24 cellular contexts compared by ENCODE assay signal in genomic region chr12:3044141-3044630, GRCh38. TPM values are rescaled to one million over a fixed set of nuclear protein-coding genes. Genes with fewer than 3 reads are reported as not detected.
DNase-seq lines count a peak whose midpoint lies in the region; ATAC-seq and TF ChIP-seq lines count a peak whose summit lies in the region.
"Had no signal": no experiment of that assay in that cellular context is flagged by ENCODE, and none has a peak within 500 bp of the region (broad histone marks: within the 10 kb centered on the region; RNA-seq: fewer than 3 reads in every experiment).

No MANE protein-coding gene starts in this region.

- H3K4me3 ChIP-seq in RWPE2 (ENCODE audit: severe bottlenecking) = no peak overlapping the region
- H3K4me3 ChIP-seq in neural progenitor cell = no peak overlapping the region
- no peak overlapping the region for H3K4me3 ChIP-seq in gastrocnemius medialis
- H3K4me3 ChIP-seq: GM23338 had no signal

- H3K9me3 ChIP-seq in RWPE2 (ENCODE audit: severe bottlenecking) = no peaks in the 10 kb centered on the region
- H3K9me3 ChIP-seq in neural progenitor cell (ENCODE audit: low read depth) = no peaks in the 10 kb centered on the region
- H3K9me3 ChIP-seq in gastrocnemius medialis = no peaks in the 10 kb centered on the region
- H3K9me3 ChIP-seq: SK-N-SH had no signal

- no peak overlapping the region for H3K9ac ChIP-seq in neural progenitor cell
- H3K9ac ChIP-seq: SK-N-SH had no signal

- no peaks in the 10 kb centered on the region for H3K27me3 ChIP-seq in RWPE2 (ENCODE audit: insufficient read depth, poor library complexity, severe bottlenecking)
- no peaks in the 10 kb centered on the region for H3K27me3 ChIP-seq in neural progenitor cell
- H3K27me3 ChIP-seq in gastrocnemius medialis = no peaks in the 10 kb centered on the region

- TF ChIP-seq CTCF in RWPE2 (IDR thresholded peaks at IDR 0.05; ENCODE audit: poor library complexity, severe bottlenecking) (no peak), neural progenitor cell (IDR thresholded peaks at IDR 0.05) (no peak), gastrocnemius medialis (IDR thresholded peaks at IDR 0.05 in 4 of 5, conservative IDR thresholded peaks at IDR 0.05 in 1 of 5) (no peak)

- peak overlapping the region; percentile 7 for H3K27ac Mint-ChIP-seq in neural progenitor cell
- H3K27ac Mint-ChIP-seq: IgD-negative memory B cell had no signal

- H3K36me3 ChIP-seq in RWPE2 (ENCODE audit: low read depth) (peaks cover 8% of the 10 kb centered on the region), neural progenitor cell (no peaks in the 10 kb centered on the region), gastrocnemius medialis (peaks cover 0 to 8% of the 10 kb centered on the region in 2 donors)

- in situ Hi-C loops in gastrocnemius medialis (cut with MboI; ENCODE audit: low sequenced_read_pairs in 4 of 4) = loop anchor here in 1 of 4 donors (25.0 kb wide), 1 partner anchor 157 kb away; the partner anchor contains the start of genes FOXM1, RHNO1 and TULP3

- H3K27me3 Mint-ChIP-seq in neural progenitor cell (ENCODE audit: insufficient read depth, low read depth) = peaks cover 10% of the 10 kb centered on the region

- H3K27ac ChIP-seq in RWPE2 (ENCODE audit: poor library complexity, severe bottlenecking) = no peak overlapping the region
- H3K27ac ChIP-seq in neural progenitor cell = no peak overlapping the region
- peak overlapping the region in 3 of 4 donors; percentile 13 to 70 (median 35) for H3K27ac ChIP-seq in gastrocnemius medialis
- H3K27ac ChIP-seq: RWPE1 had no signal

- H3K4me1 ChIP-seq in RWPE2 (ENCODE audit: insufficient read depth, poor library complexity, severe bottlenecking) (no peaks in the 10 kb centered on the region), neural progenitor cell (peaks cover 7% of the 10 kb centered on the region), gastrocnemius medialis (peaks cover 26 to 48% of the 10 kb centered on the region in 2 donors)

- TF ChIP-seq POLR2A in gastrocnemius medialis (IDR thresholded peaks at IDR 0.05) = no peak

- H3K4me3 Mint-ChIP-seq in neural progenitor cell = no peak overlapping the region
- H3K4me3 Mint-ChIP-seq: CD14-positive monocyte, GM23338, IgD-negative memory B cell had no signal

- no peak overlapping the region for H2AFZ ChIP-seq in neural progenitor cell (replicated peaks)
- H2AFZ ChIP-seq: GM23338 had no signal

- H3K36me3 Mint-ChIP-seq in neural progenitor cell = peaks cover 1% of the 10 kb centered on the region
- H3K36me3 Mint-ChIP-seq: CD14-positive monocyte, IgD-negative memory B cell had no signal

- no peaks in the 10 kb centered on the region for H3K79me2 ChIP-seq in neural progenitor cell (ENCODE audit: low read depth)

- peak; percentile 23 for DNase-seq in NCI-H748 (lab: John Stamatoyannopoulos, UW; ENCODE audit: unreplicated experiment)
- DNase-seq in NCI-H748 treated with DMSO at 0.1 percent for 48 hours (lab: John Stamatoyannopoulos, UW) = no peak
- peak; percentile 64 for DNase-seq in RWPE2 (ENCODE audit: low spot score)
- DNase-seq in neural progenitor cell (ENCODE audit: low spot score) = no peak
- no peak for DNase-seq in gastrocnemius medialis
- DNase-seq in NCI-H128 (lab: John Stamatoyannopoulos, UW; ENCODE audit: unreplicated experiment) = no peak
- DNase-seq in SKM-1 treated with dmso at 0.1 percent for 144 hours (lab: John Stamatoyannopoulos, UW; ENCODE audit: unreplicated experiment) = no peak
- DNase-seq: 8988T; AML-193; EL; GF-D8; MV-4-11; NCI-H1417; NCI-H1694 treated with DMSO at 0.1 percent for 48 hours; NCI-H2081 treated with DMSO at 0.1 percent for 48 hours; NCI-H774; NK-92 treated with Interleukin-12 subunit alpha and Interleukin-12 subunit beta, amount 100 ng/mL, for 24 hours; SIG-M5; SK-N-SH had no signal

- no peaks in the 10 kb centered on the region for H3K9me3 Mint-ChIP-seq in neural progenitor cell
- H3K9me3 Mint-ChIP-seq: GM23338, IgD-negative memory B cell had no signal

- peaks cover 20% of the 10 kb centered on the region for H3K4me1 Mint-ChIP-seq in neural progenitor cell

- H3F3A ChIP-seq in neural progenitor cell (ENCODE audit: low read depth) = peaks cover 12% of the 10 kb centered on the region

- intact Hi-C loops in gastrocnemius medialis (cut with DNase I; ENCODE audit: low total_unique reads) = loop anchor here (10.0 kb wide), 1 partner anchor 189 kb away; the partner anchor contains the start of gene TEX52

- ATAC-seq in RWPE2 (ENCODE audit: low read depth) (no peak), gastrocnemius medialis (no peak), GM21526 (IDR thresholded peaks at IDR 0.05; ENCODE audit: low FRiP score, unreplicated experiment) (no peak)
- ATAC-seq: GM23338 had no signal

- H4K20me1 ChIP-seq in neural progenitor cell (ENCODE audit: low read depth) = no peaks in the 10 kb centered on the region

- H3K4me2 ChIP-seq in neural progenitor cell = no peak overlapping the region
- H3K4me2 ChIP-seq: GM23338, SK-N-SH had no signal

RNA-seq across cellular contexts. Expression of gene TSPAN9, which starts 33.0 kb away (rescaled TPM):
- total RNA-seq in neural progenitor cell (ENCODE audit: low replicate concordance) (7.8 and 26.2 TPM in 2 replicates), gastrocnemius medialis (1 to 10 TPM; 4.7 to 9.4 (median 7.4) TPM)

Comparison
In these comparisons a context has a peak if more than half of its experiments do, and no peak if none do; other contexts are left out.
1. DNase-seq: peak in NCI-H748 (single experiment) and RWPE2 (single experiment); none in NCI-H748 treated with DMSO at 0.1 percent for 48 hours (single experiment), neural progenitor cell (single experiment), gastrocnemius medialis (0 of 2), NCI-H128 (single experiment) and SKM-1 treated with dmso at 0.1 percent for 144 hours (single experiment).
2. H3K27ac ChIP-seq: peak in gastrocnemius medialis (3 of 4); none in RWPE2 (single experiment) and neural progenitor cell (single experiment).